24 cellular contexts compared by ENCODE assay signal in the genomic region with DNA sequence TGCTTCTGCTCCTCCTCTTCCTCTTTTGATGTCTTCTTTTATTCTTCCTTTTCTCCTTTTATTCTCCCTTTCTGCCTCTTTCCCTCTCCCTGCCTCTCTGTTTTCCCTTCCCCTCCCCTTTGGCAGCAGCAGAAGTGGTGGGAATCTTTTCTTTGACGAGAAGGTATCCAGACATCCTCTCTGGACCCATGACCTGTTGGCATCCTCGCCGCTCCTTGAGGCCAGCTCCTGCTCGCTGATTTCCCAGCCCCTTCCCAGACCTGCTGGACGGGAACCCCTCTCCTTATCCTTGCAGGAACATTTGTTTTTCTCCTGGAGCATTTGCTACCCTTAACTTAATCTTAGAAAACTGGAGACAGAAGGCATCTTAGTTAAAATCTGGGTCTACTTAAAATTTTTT.
"Had no signal": no experiment of that assay in that cellular context is flagged by ENCODE, and none has a peak within 500 bp of the region (broad histone marks: within the 10 kb centered on the region; RNA-seq: fewer than 3 reads in every experiment).

No MANE protein-coding gene starts in this region.

- H3K79me2 ChIP-seq: hepatocyte had no signal

- H3K9me3 ChIP-seq: heart right ventricle, left lung, lower lobe of right lung, right atrium auricular region, right lobe of liver, transverse colon, upper lobe of left lung had no signal

- H3K27me3 ChIP-seq: heart right ventricle, hepatocyte, left lung, right atrium auricular region, right lobe of liver, transverse colon, upper lobe of left lung had no signal

- H3K27me3 Mint-ChIP-seq: stimulated activated memory B cell treated with anti-CD40 and anti-IgM and Interleukin-4, amounts not matched to agents 10 μg/mL and 1 μg/mL and 100 μg/mL, for 72 hours had no signal

- H3K36me3 ChIP-seq: heart right ventricle, left lung, lower lobe of right lung, right atrium auricular region, right lobe of liver, transverse colon, upper lobe of left lung had no signal

- H3K4me3 ChIP-seq: heart right ventricle, hepatocyte, left lung, lower lobe of right lung, right atrium auricular region, right lobe of liver, smooth muscle cell, transverse colon, upper lobe of left lung had no signal

- H3K4me1 ChIP-seq: right atrium auricular region had no signal

- DNase-seq: heart right ventricle; kidney glomerular epithelial cell; left colon; left lung; lower lobe of right lung; naive thymus-derived CD8-positive, alpha-beta T cell; nucleus accumbens; right lobe of liver; stimulated activated CD4-positive, alpha-beta T cell treated with anti-CD3 and anti-CD28 coated beads, Interleukin-1b, Interleukin-23, amount 100 ng/mL, for 48 hours; stimulated activated CD4-positive, alpha-beta T cell treated with anti-CD3 and anti-CD28 coated beads, Interleukin-2, amount 100 ng/mL, for 48 hours; stimulated activated CD4-positive, alpha-beta T cell treated with anti-CD3 and anti-CD28 coated beads, Interleukin-4, amount 100 ng/mL, for 4 hours; stimulated activated CD8-positive, alpha-beta memory T cell treated with anti-CD3 and anti-CD28 coated beads, Interleukin-4, amount 100 ng/mL, for 48 hours; stimulated activated naive CD4-positive, alpha-beta T cell treated with Interleukin-2 at 50 U/mL for 16 hours; stimulated activated naive CD8-positive, alpha-beta T cell treated with anti-CD3 and anti-CD28 coated beads, Interleukin-15, amount 100 ng/mL, for 72 hours; substantia nigra; transverse colon had no signal

- ATAC-seq: heart right ventricle; left colon; left lung; lower lobe of right lung; naive thymus-derived CD8-positive, alpha-beta T cell; stimulated activated memory B cell treated with anti-CD40 and anti-IgM and Interleukin-4, amounts not matched to agents 10 μg/mL and 1 μg/mL and 100 μg/mL, for 72 hours; stimulated activated naive CD8-positive, alpha-beta T cell treated with anti-CD3 and anti-CD28 coated beads, Interleukin-15, amount 100 ng/mL, for 72 hours had no signal

- H3K4me1 Mint-ChIP-seq: stimulated activated naive CD8-positive, alpha-beta T cell treated with anti-CD3 and anti-CD28 coated beads, Interleukin-15, amount 100 ng/mL, for 72 hours had no signal

- H2AFZ ChIP-seq: hepatocyte had no signal

- H3K27ac ChIP-seq: heart right ventricle, hepatocyte, left lung, lower lobe of right lung, right atrium auricular region, right lobe of liver, transverse colon, upper lobe of left lung had no signal

- H3K9me3 Mint-ChIP-seq: neural crest cell; stimulated activated naive CD8-positive, alpha-beta T cell treated with anti-CD3 and anti-CD28 coated beads, Interleukin-15, amount 100 ng/mL, for 72 hours had no signal

- H3K4me2 ChIP-seq: hepatocyte, smooth muscle cell had no signal

- H3K27ac Mint-ChIP-seq: progenitor cell of endocrine pancreas; stimulated activated memory B cell treated with anti-CD40 and anti-IgM and Interleukin-4, amounts not matched to agents 10 μg/mL and 1 μg/mL and 100 μg/mL, for 72 hours had no signal

- H3K36me3 Mint-ChIP-seq: stimulated activated memory B cell treated with anti-CD40 and anti-IgM and Interleukin-4, amounts not matched to agents 10 μg/mL and 1 μg/mL and 100 μg/mL, for 72 hours had no signal

- H3K4me3 Mint-ChIP-seq: naive thymus-derived CD8-positive, alpha-beta T cell; nephron; neural crest cell; stimulated activated memory B cell treated with anti-CD40 and anti-IgM and Interleukin-4, amounts not matched to agents 10 μg/mL and 1 μg/mL and 100 μg/mL, for 72 hours; stimulated activated naive CD8-positive, alpha-beta T cell treated with anti-CD3 and anti-CD28 coated beads, Interleukin-15, amount 100 ng/mL, for 72 hours had no signal
